In the genomic region with DNA sequence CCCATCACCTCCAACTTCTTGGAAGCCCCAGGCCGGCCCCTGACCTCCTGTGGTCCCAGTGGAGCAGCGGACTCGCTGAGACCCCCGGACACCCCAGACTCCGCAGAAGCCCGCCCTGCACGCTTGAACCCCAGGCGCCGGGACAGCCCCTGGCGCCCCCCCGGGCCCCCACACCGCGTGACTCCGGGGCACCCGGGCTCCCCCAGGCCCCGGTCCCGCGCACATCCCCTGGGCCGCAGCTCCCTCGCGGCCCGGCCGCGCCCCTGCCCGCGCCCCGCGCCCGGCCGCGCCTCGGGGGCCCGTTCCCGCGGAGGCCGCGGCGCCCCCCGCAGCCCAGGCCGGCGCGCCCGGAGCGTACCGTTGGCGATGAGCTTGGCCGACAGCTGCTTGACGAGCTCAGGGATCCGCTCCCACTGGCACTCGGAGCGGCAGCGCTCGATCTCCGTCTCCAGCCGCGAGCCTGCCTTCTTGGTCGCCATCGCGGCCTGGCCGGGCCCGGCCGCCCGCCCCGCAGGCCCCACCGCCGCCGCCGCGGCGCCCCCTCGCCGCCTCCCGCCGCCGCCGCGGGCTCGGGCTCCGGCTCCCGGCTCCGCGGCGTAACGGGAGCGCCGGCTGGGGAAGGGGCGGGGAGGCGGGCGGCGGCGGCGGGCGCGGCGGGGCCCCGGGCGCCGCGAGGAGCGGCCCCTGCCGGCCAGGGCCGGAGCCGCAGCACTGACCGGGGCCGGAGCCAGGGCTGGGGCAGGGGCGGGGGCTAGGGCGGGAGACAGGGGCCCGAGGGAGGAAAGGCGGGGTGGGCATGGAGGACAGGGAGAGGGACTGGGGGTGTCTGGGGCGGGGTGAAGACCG, we compare ENCODE assay signal across 8 cellular contexts. TPM values are rescaled to one million over a fixed set of nuclear protein-coding genes. Genes with fewer than 3 reads are reported as not detected.
DNase-seq lines count a peak whose midpoint lies in the region; ATAC-seq and TF ChIP-seq lines count a peak whose summit lies in the region.

A gene with protein sequence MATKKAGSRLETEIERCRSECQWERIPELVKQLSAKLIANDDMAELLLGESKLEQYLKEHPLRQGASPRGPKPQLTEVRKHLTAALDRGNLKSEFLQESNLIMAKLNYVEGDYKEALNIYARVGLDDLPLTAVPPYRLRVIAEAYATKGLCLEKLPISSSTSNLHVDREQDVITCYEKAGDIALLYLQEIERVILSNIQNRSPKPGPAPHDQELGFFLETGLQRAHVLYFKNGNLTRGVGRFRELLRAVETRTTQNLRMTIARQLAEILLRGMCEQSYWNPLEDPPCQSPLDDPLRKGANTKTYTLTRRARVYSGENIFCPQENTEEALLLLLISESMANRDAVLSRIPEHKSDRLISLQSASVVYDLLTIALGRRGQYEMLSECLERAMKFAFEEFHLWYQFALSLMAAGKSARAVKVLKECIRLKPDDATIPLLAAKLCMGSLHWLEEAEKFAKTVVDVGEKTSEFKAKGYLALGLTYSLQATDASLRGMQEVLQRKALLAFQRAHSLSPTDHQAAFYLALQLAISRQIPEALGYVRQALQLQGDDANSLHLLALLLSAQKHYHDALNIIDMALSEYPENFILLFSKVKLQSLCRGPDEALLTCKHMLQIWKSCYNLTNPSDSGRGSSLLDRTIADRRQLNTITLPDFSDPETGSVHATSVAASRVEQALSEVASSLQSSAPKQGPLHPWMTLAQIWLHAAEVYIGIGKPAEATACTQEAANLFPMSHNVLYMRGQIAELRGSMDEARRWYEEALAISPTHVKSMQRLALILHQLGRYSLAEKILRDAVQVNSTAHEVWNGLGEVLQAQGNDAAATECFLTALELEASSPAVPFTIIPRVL (minus strand): TSS at position 614 of the 846 bp plus-strand sequence. CDS start 135 bp downstream, at position 479.

- ATAC-seq in GM19372 (IDR thresholded peaks at IDR 0.05; ENCODE audit: low read depth, unreplicated experiment) (peak; percentile 76), upper lobe of right lung (peak; percentile 90)
- peak; percentile 63 for ATAC-seq in activated CD8-positive, alpha-beta T cell treated with anti-CD3 and anti-CD28 coated beads for 36 hours

- POLR2A ChIA-PET in CD8-positive, alpha-beta memory T cell (lab: Charles Lee): no interaction called here
- POLR2A ChIA-PET in activated CD8-positive, alpha-beta T cell treated with anti-CD3 and anti-CD28 coated beads for 36 hours (lab: Charles Lee): no interaction called here

- intact Hi-C loops in activated CD8-positive, alpha-beta T cell treated with anti-CD3 and anti-CD28 coated beads for 36 hours (cut with micrococcal nuclease): no loop called here
- intact Hi-C loops in esophagus muscularis mucosa (cut with DNase I): loop anchor here (5.0 kb wide), 1 partner anchor 514 kb away; no protein-coding TSS in a partner anchor
- intact Hi-C loops in upper lobe of right lung (cut with DNase I): no loop called here

- no peak for TF ChIP-seq EP300 in Ishikawa (IDR thresholded peaks at IDR 0.05; ENCODE audit: borderline replicate concordance)
- no peak for TF ChIP-seq EP300 in esophagus muscularis mucosa (IDR thresholded peaks at IDR 0.05)

- peak within 1 kb of the TSS in 7 of 8 donors; percentile 5 to 85 (median 37) for H3K27ac Mint-ChIP-seq in CD8-positive, alpha-beta memory T cell
- no peak within 1 kb of the TSS for H3K27ac Mint-ChIP-seq in activated CD8-positive, alpha-beta T cell treated with anti-CD3 and anti-CD28 coated beads for 36 hours

- H3K27me3 Mint-ChIP-seq in CD8-positive, alpha-beta memory T cell: peaks cover 0 to 3% of the 10 kb centered on the region in 2 donors
- peaks cover 14% of the 10 kb centered on the region for H3K27me3 Mint-ChIP-seq in activated CD8-positive, alpha-beta T cell treated with anti-CD3 and anti-CD28 coated beads for 36 hours

- WGBS in esophagus muscularis mucosa: 1% methylated on average over 15 of the region's 111 CpGs

- H3K27ac ChIP-seq in CD8-positive, alpha-beta memory T cell (ENCODE audit: low read depth, low read length): no peak within 1 kb of the TSS
- H3K27ac ChIP-seq in esophagus muscularis mucosa (replicated peaks in 1 of 4) (peak within 1 kb of the TSS in 3 of 4 donors; percentile 64 to 70 (median 68)), muscle layer of duodenum (ENCODE audit: low read length) (no peak within 1 kb of the TSS), upper lobe of right lung (no peak within 1 kb of the TSS)

- H3K9me3 ChIP-seq in CD8-positive, alpha-beta memory T cell (ENCODE audit: low read length): no peaks in the 10 kb centered on the region
- H3K9me3 ChIP-seq in esophagus muscularis mucosa (peaks cover 0 to 4% (median 0%) of the 10 kb centered on the region in 4 donors), muscle layer of duodenum (ENCODE audit: control insufficient read depth in 1 of 2, low read length in 2 of 2) (no peaks in the 10 kb centered on the region), upper lobe of right lung (no peaks in the 10 kb centered on the region)

- peak within 1 kb of the TSS; percentile 61 to 90 (median 85) for H3K4me3 Mint-ChIP-seq in CD8-positive, alpha-beta memory T cell
- H3K4me3 Mint-ChIP-seq in activated CD8-positive, alpha-beta T cell treated with anti-CD3 and anti-CD28 coated beads for 36 hours: peak within 1 kb of the TSS; percentile 57

- H3K4me3 ChIP-seq in CD8-positive, alpha-beta memory T cell (ENCODE audit: low read length): no peak within 1 kb of the TSS
- H3K4me3 ChIP-seq in esophagus muscularis mucosa (peak within 1 kb of the TSS; percentile 76 to 90 (median 78)), muscle layer of duodenum (ENCODE audit: low read depth in 1 of 2, low read length in 2 of 2) (peak within 1 kb of the TSS; percentile 78 to 79), upper lobe of right lung (peak within 1 kb of the TSS; percentile 69)

- H3K36me3 ChIP-seq in CD8-positive, alpha-beta memory T cell (ENCODE audit: insufficient read depth, low read length): no peaks in the 10 kb centered on the region
- H3K36me3 ChIP-seq in esophagus muscularis mucosa (no peaks in the 10 kb centered on the region), muscle layer of duodenum (ENCODE audit: control insufficient read depth in 1 of 2, insufficient read depth in 2 of 2, low read length in 2 of 2) (no peaks in the 10 kb centered on the region), upper lobe of right lung (no peaks in the 10 kb centered on the region)

- TF ChIP-seq CTCF in activated CD8-positive, alpha-beta T cell treated with anti-CD3 and anti-CD28 coated beads for 36 hours (IDR thresholded peaks at IDR 0.05): no peak
- peak; percentile 12 to 58 (median 41) for TF ChIP-seq CTCF in esophagus muscularis mucosa (IDR thresholded peaks at IDR 0.05)
- TF ChIP-seq CTCF in upper lobe of right lung (IDR thresholded peaks at IDR 0.05): no peak

- H3K27me3 ChIP-seq in CD8-positive, alpha-beta memory T cell (ENCODE audit: insufficient read depth, low read length, poor library complexity, severe bottlenecking): no peaks in the 10 kb centered on the region
- no peaks in the 10 kb centered on the region for H3K27me3 ChIP-seq in esophagus muscularis mucosa
- no peaks in the 10 kb centered on the region for H3K27me3 ChIP-seq in muscle layer of duodenum (ENCODE audit: low read depth, low read length)
- H3K27me3 ChIP-seq in upper lobe of right lung: no peaks in the 10 kb centered on the region

- no peak for TF ChIP-seq POLR2A in esophagus muscularis mucosa (IDR thresholded peaks at IDR 0.05; ENCODE audit: low read depth)

- DNase-seq in CD8-positive, alpha-beta memory T cell: peak in 2 of 5 donors; percentile 12 to 25
- DNase-seq in activated CD8-positive, alpha-beta T cell treated with anti-CD3 and anti-CD28 coated beads for 36 hours: peak; percentile 29
- no peak for DNase-seq in esophagus muscularis mucosa (ENCODE audit: extremely low spot score)
- DNase-seq in upper lobe of right lung: peak; percentile 76
- no peak for DNase-seq in amniotic stem cell (lab: John Stamatoyannopoulos, UW)

- H3K9me3 Mint-ChIP-seq in CD8-positive, alpha-beta memory T cell: no peaks in the 10 kb centered on the region
- H3K9me3 Mint-ChIP-seq in activated CD8-positive, alpha-beta T cell treated with anti-CD3 and anti-CD28 coated beads for 36 hours: no peaks in the 10 kb centered on the region

- peaks cover 12 to 16% (median 15%) of the 10 kb centered on the region in 3 donors for H3K4me1 Mint-ChIP-seq in CD8-positive, alpha-beta memory T cell
- peaks cover 13% of the 10 kb centered on the region for H3K4me1 Mint-ChIP-seq in activated CD8-positive, alpha-beta T cell treated with anti-CD3 and anti-CD28 coated beads for 36 hours (ENCODE audit: low read depth)

- TF ChIP-seq RAD21 in Ishikawa (IDR thresholded peaks at IDR 0.05; ENCODE audit: low read depth): no peak

- no peaks in the 10 kb centered on the region for H3K36me3 Mint-ChIP-seq in CD8-positive, alpha-beta memory T cell
- no peaks in the 10 kb centered on the region for H3K36me3 Mint-ChIP-seq in activated CD8-positive, alpha-beta T cell treated with anti-CD3 and anti-CD28 coated beads for 36 hours (ENCODE audit: low read depth)

- H3K4me1 ChIP-seq in CD8-positive, alpha-beta memory T cell (ENCODE audit: insufficient read depth, low read length): peaks cover 6% of the 10 kb centered on the region
- H3K4me1 ChIP-seq in esophagus muscularis mucosa (peaks cover 18 to 46% (median 27%) of the 10 kb centered on the region in 4 donors), muscle layer of duodenum (ENCODE audit: control insufficient read depth in 1 of 2, insufficient read depth in 2 of 2, low read length in 2 of 2) (peaks cover 0 to 18% of the 10 kb centered on the region in 2 donors), upper lobe of right lung (peaks cover 7% of the 10 kb centered on the region)

- CTCF ChIA-PET in CD8-positive, alpha-beta memory T cell (lab: Charles Lee): interaction anchor here (1.6 kb wide), 1 partner anchor 9 kb away, joined by 3 read pairs; no protein-coding TSS in a partner anchor
- CTCF ChIA-PET in activated CD8-positive, alpha-beta T cell treated with anti-CD3 and anti-CD28 coated beads for 36 hours (lab: Charles Lee): interaction anchor here (0.7 kb wide), 1 partner anchor 58 kb away, joined by 3 read pairs; no protein-coding TSS in a partner anchor

TF ChIP-seq in Ishikawa, 13 proteins besides CTCF, POLR2A, EP300 and RAD21:
- peak; percentile 68; the same call in 1 of the 2 replicates for TF ChIP-seq ZBTB7A (IDR thresholded peaks at IDR 0.05; ENCODE audit: low read depth)
- TF ChIP-seq YY1 (IDR thresholded peaks at IDR 0.05; ENCODE audit: low read depth): no peak

RNA-seq across cellular contexts. Expression of the gene that starts here (rescaled TPM):
- 1 to 10 TPM; 5.2 to 5.8 TPM for total RNA-seq in CD8-positive, alpha-beta memory T cell
- polyA plus RNA-seq in CD8-positive, alpha-beta memory T cell: 1.7 TPM
- total RNA-seq in activated CD8-positive, alpha-beta T cell treated with anti-CD3 and anti-CD28 coated beads for 36 hours: 1 to 10 TPM; 5.6 to 7.8 TPM
- total RNA-seq in esophagus muscularis mucosa: 100 to 1,000 TPM in 2 of 4 donors, 10 to 100 TPM in 2; 54.4 to 148 (median 113) TPM
- total RNA-seq in upper lobe of right lung: 41.5 TPM

Comparison
In these comparisons a context has a peak if more than half of its experiments do, and no peak if none do; other contexts are left out.
1. DNase-seq: peak in activated CD8-positive, alpha-beta T cell treated with anti-CD3 and anti-CD28 coated beads for 36 hours (single experiment) and upper lobe of right lung (single experiment); none in esophagus muscularis mucosa (single experiment) and amniotic stem cell (single experiment).
2. H3K27ac ChIP-seq: peak in esophagus muscularis mucosa (3 of 4); none in CD8-positive, alpha-beta memory T cell (single experiment), muscle layer of duodenum (single experiment) and upper lobe of right lung (single experiment).
3. CTCF ChIP-seq: peak in esophagus muscularis mucosa (3 of 3); none in activated CD8-positive, alpha-beta T cell treated with anti-CD3 and anti-CD28 coated beads for 36 hours (single experiment) and upper lobe of right lung (single experiment).
4. Peak in every context shown above with its lines, with median percentiles within 50 percentile points of each other: ATAC-seq.